In the genomic region with DNA sequence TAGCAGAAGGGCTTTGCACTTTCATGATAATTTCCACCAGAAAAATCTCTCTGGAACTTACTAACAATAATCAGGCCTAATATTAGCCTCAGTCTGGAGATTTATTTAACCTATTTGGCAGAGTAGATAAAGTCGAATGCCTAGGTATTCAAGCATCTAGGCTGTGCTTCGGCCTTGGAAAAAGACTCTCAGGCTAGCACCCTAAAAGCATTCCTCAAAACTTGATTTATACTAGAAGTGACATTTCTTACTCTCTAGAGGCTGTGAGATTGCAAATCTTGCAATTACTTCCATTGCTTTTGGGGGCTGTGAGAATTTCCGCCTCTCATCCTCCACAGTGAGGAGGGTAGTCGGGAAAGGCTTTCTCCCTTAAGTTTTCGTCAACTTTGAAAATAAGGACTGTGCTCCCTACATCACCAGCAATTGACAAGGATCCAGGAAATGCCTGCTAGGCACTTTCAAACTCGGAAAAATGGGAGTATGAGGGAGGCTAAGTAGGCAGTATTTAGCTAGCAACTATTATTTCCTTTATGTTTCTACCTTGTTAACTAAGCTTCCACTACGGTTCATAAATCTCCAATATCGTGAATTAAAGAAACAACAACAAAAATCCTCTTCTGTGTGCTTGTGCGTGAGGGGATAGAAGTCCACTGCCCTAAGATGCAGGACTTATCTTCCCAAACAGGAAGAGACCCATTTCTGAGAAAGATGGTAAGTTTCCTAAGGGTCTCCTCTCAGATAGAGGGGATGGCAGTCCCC, we compare ENCODE assay signal across 8 cellular contexts. TPM values are rescaled to one million over a fixed set of nuclear protein-coding genes. Genes with fewer than 3 reads are reported as not detected.
DNase-seq lines count a peak whose midpoint lies in the region; FAIRE-seq and TF ChIP-seq lines count a peak whose summit lies in the region.

No MANE protein-coding gene starts in this region.

- intact Hi-C loops in OCI-LY7 (cut with micrococcal nuclease; ENCODE audit: unreplicated experiment) (loop anchor here (1.0 to 10.0 kb wide), 6 partner anchors 67 to 625 kb away; a partner anchor contains a TSS), endothelial cell of umbilical vein (cut with micrococcal nuclease) (loop anchor here (1.0 to 5.0 kb wide), 7 partner anchors 101 to 1000 kb away; no protein-coding TSS in a partner anchor)

- H3K4me1 Mint-ChIP-seq in osteocyte (ENCODE audit: unreplicated experiment), result peaks cover 18% of the 10 kb centered on the region

- no peak for TF ChIP-seq POLR2A in endothelial cell of umbilical vein (IDR thresholded peaks at IDR 0.05; ENCODE audit: low read depth, low read length)

- in situ Hi-C loops in Caki2 (cut with HindIII; ENCODE audit: low pct_unique_long_range_greater_than_20kb, low sequenced_read_pairs), result no loop called here

- peak overlapping the region; percentile 98 for H2AFZ ChIP-seq in OCI-LY7 (ENCODE audit: low read length)
- peak overlapping the region; percentile 81 for H2AFZ ChIP-seq in endothelial cell of umbilical vein (ENCODE audit: low read depth, low read length)

- peak overlapping the region; percentile 73 for H3K9ac ChIP-seq in endothelial cell of umbilical vein (replicated peaks; ENCODE audit: extremely low read depth, insufficient read depth, low read length)

- H3K27ac ChIP-seq in OCI-LY7 (ENCODE audit: low read depth, low read length, poor library complexity, severe bottlenecking), result peak overlapping the region; percentile 65
- H3K27ac ChIP-seq in endothelial cell of umbilical vein (ENCODE audit: insufficient read depth, low read depth, low read length), result peak overlapping the region; percentile 58

- H3K9me3 ChIP-seq in OCI-LY7 (ENCODE audit: low read length) (no peaks in the 10 kb centered on the region), endothelial cell of umbilical vein (replicated peaks; ENCODE audit: control insufficient read depth, insufficient read depth, low read length) (no peaks in the 10 kb centered on the region)

- peak; percentile 55 for FAIRE-seq in endothelial cell of umbilical vein (lab: Jason Lieb, UNC)

- H3K4me1 ChIP-seq in OCI-LY7 (ENCODE audit: insufficient read depth, low read length, poor library complexity, severe bottlenecking) (peaks cover 30% of the 10 kb centered on the region), endothelial cell of umbilical vein (ENCODE audit: control insufficient read depth, extremely low read depth, insufficient read depth, low read length) (peaks cover 11% of the 10 kb centered on the region)

- H4K20me1 ChIP-seq in OCI-LY7 (ENCODE audit: insufficient read depth, low read length) (peaks cover 18% of the 10 kb centered on the region; the same call in 1 of the 2 replicates), endothelial cell of umbilical vein (replicated peaks; ENCODE audit: control insufficient read depth, extremely low read depth, insufficient read depth, low read length) (no peaks in the 10 kb centered on the region)

- TF ChIP-seq CTCF in OCI-LY7 (conservative IDR thresholded peaks at IDR 0.05; ENCODE audit: low read length) (no peak), endothelial cell of umbilical vein (IDR thresholded peaks at IDR 0.05; ENCODE audit: extremely low read depth in 1 of 2, insufficient read depth in 1 of 2, low read depth in 1 of 2, low read length in 2 of 2) (no peak), osteocyte (IDR thresholded peaks at IDR 0.05) (no peak)

- H3K27me3 ChIP-seq in endothelial cell of umbilical vein (ENCODE audit: control insufficient read depth in 2 of 2, insufficient read depth in 2 of 2, low read length in 2 of 2), result peaks cover 0 to 3% of the 10 kb centered on the region in 2 experiments

- dilution Hi-C loops in endothelial cell of umbilical vein (cut with MboI; ENCODE audit: extremely low pct_ligation_motif_present, low sequenced_read_pairs), result no loop called here

- BruUV-seq in OCI-LY7 (replicated peaks; lab: Mats Ljungman, UMichigan) (TSS peak; percentile 98), endothelial cell of umbilical vein (replicated peaks; lab: Mats Ljungman, UMichigan) (TSS peak; percentile 86)

- no peaks in the 10 kb centered on the region for H3K9me1 ChIP-seq in endothelial cell of umbilical vein (replicated peaks; ENCODE audit: control insufficient read depth, extremely low read depth, insufficient read depth, low read length)

- peaks cover 5% of the 10 kb centered on the region for H3K36me3 Mint-ChIP-seq in osteocyte (ENCODE audit: unreplicated experiment)

- H3K4me3 ChIP-seq in OCI-LY7 (ENCODE audit: low read depth, low read length, poor library complexity, severe bottlenecking) (peak overlapping the region; percentile 75), endothelial cell of umbilical vein (replicated peaks in 1 of 3; ENCODE audit: insufficient read depth in 1 of 3, low read depth in 1 of 3, low read length in 3 of 3) (peak overlapping the region; percentile 46 to 89 (median 69))

- POLR2A ChIA-PET in OCI-LY7 (lab: Charles Lee), result interaction anchor here (0.7 to 1.1 kb wide), 4 partner anchors 9 to 553 kb away, joined by 3 to 4 read pairs (median 3); no protein-coding TSS in a partner anchor
- POLR2A ChIA-PET in endothelial cell of umbilical vein (lab: Charles Lee), result no interaction called here

- H3K4me2 ChIP-seq in OCI-LY7 (ENCODE audit: low read length) (peak overlapping the region; percentile 94), endothelial cell of umbilical vein (ENCODE audit: insufficient read depth, low read length) (peak overlapping the region; percentile 80)

- no peaks in the 10 kb centered on the region for H3K9me2 ChIP-seq in OCI-LY7 (ENCODE audit: insufficient read depth, low read length)

- H3K79me2 ChIP-seq in OCI-LY7 (ENCODE audit: insufficient read depth, low read depth, low read length) (no peaks in the 10 kb centered on the region), endothelial cell of umbilical vein (ENCODE audit: control insufficient read depth, insufficient read depth, low read length) (peaks cover 16% of the 10 kb centered on the region)

- H3K36me3 ChIP-seq in OCI-LY7 (ENCODE audit: insufficient read depth, low read length) (peaks cover 2% of the 10 kb centered on the region; the same call in 1 of the 2 replicates), endothelial cell of umbilical vein (ENCODE audit: control insufficient read depth in 2 of 2, extremely low read depth in 1 of 2, insufficient read depth in 2 of 2, low read length in 2 of 2) (no peaks in the 10 kb centered on the region)

- H3K27ac Mint-ChIP-seq in osteocyte (ENCODE audit: unreplicated experiment), result peak overlapping the region; percentile 86

- peak overlapping the region; percentile 83 for H3K4me3 Mint-ChIP-seq in osteocyte (ENCODE audit: unreplicated experiment)

- H3K9me3 Mint-ChIP-seq in osteocyte (ENCODE audit: unreplicated experiment), result no peaks in the 10 kb centered on the region

- no peaks in the 10 kb centered on the region for H3K27me3 Mint-ChIP-seq in osteocyte (ENCODE audit: unreplicated experiment)

- CTCF ChIA-PET in OCI-LY7 (lab: Charles Lee; ENCODE audit: unreplicated experiment) (no interaction called here), endothelial cell of umbilical vein (lab: Charles Lee) (interaction anchor here (0.7 to 2.0 kb wide), 6 partner anchors 8 to 734 kb away, joined by 3 to 28 read pairs (median 7); no protein-coding TSS in a partner anchor)

- DNase-seq in Caki2 (ENCODE audit: low read depth) (peak; percentile 5), OCI-LY7 (ENCODE audit: low spot score) (no peak), endothelial cell of umbilical vein (ENCODE audit: low read depth, low spot score) (no peak), osteocyte (ENCODE audit: extremely low spot score, unreplicated experiment) (no peak), NCI-H1930 (lab: John Stamatoyannopoulos, UW) (no peak), ecto neural progenitor cell (ENCODE audit: low spot score) (no peak), SK-N-DZ (ENCODE audit: low spot score) (no peak)
- no peak for DNase-seq in activated effector memory CD4-positive, alpha-beta T cell treated with Interleukin-2 at 50 U/mL for 16 hours

TF ChIP-seq in endothelial cell of umbilical vein, 7 proteins besides CTCF, POLR2A, EP300 and RAD21:
- TF ChIP-seq GATA2 (IDR thresholded peaks at IDR 0.05; ENCODE audit: insufficient read depth, insufficient read length, low read depth, low read length) (no peak), FOS (IDR thresholded peaks at IDR 0.05; ENCODE audit: borderline replicate concordance, insufficient read depth, low read length) (no peak), EZH2 (IDR thresholded peaks at IDR 0.05; ENCODE audit: borderline replicate concordance, low read depth, low read length, severe bottlenecking) (no peak), JUN (IDR thresholded peaks at IDR 0.05; ENCODE audit: borderline replicate concordance, insufficient read depth, insufficient read length, low read depth) (no peak), POLR2AphosphoS5 (IDR thresholded peaks at IDR 0.05; ENCODE audit: insufficient read depth, low read depth, low read length) (no peak), MYC (IDR thresholded peaks at IDR 0.05; ENCODE audit: low read depth, low read length) (no peak)
- TF ChIP-seq, protein P1, sequence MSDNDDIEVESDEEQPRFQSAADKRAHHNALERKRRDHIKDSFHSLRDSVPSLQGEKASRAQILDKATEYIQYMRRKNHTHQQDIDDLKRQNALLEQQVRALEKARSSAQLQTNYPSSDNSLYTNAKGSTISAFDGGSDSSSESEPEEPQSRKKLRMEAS (IDR thresholded peaks at IDR 0.05; ENCODE audit: insufficient read depth, insufficient read length), result no peak

RNA-seq across cellular contexts. Expression of a gene that starts 1.1 kb away (rescaled TPM):
- total RNA-seq in Caki2 (2014; rRNA removed; shearing (Covaris generic); ENCODE audit: low replicate concordance), result 14.8 and 20.5 TPM in 2 replicates
- 14.5 and 19.9 TPM in 2 replicates for total RNA-seq in OCI-LY7 (2014; rRNA removed; shearing (Covaris generic))
- total RNA-seq in OCI-LY7 (2022) (35.8 and 51.2 TPM in 2 replicates), endothelial cell of umbilical vein (22.5 and 24.8 TPM in 2 replicates), osteocyte (35.2 and 37.6 TPM in 2 replicates)
- 36.6 and 41.1 TPM in 2 replicates for polyA plus RNA-seq in endothelial cell of umbilical vein
- polyA plus RNA-seq in endothelial cell of umbilical vein (2011; cell fraction: cytosol; rRNA removed), result 29.3 and 31.6 TPM in 2 replicates
- 30.4 and 31.4 TPM in 2 replicates for polyA plus RNA-seq in endothelial cell of umbilical vein (2011; cell fraction: nucleus; rRNA removed)
- 19.9 and 23.5 TPM in 2 replicates for polyA plus RNA-seq in endothelial cell of umbilical vein (2012)
- 24.3 and 28.5 TPM in 2 replicates for polyA minus RNA-seq in endothelial cell of umbilical vein
- 12.0 TPM for polyA minus RNA-seq in endothelial cell of umbilical vein (2011; cell fraction: cytosol; rRNA and poly(A)+ RNA removed)
- 5.8 and 5.9 TPM in 2 replicates for polyA minus RNA-seq in endothelial cell of umbilical vein (2011; cell fraction: nucleus; rRNA and poly(A)+ RNA removed)
- polyA plus RNA-seq in SK-N-DZ (2014; cell fraction: cytosol; rRNA removed), result 85.6 and 102 TPM in 2 replicates
- 61.2 and 68.9 TPM in 2 replicates for polyA plus RNA-seq in SK-N-DZ (2014; cell fraction: nucleus; rRNA removed)
